38 cellular contexts compared by ENCODE assay signal in genomic region chr2:238821944-238822670, GRCh38. TPM values are rescaled to one million over a fixed set of nuclear protein-coding genes. Genes with fewer than 3 reads are reported as not detected.
"Had no signal": no experiment of that assay in that cellular context is flagged by ENCODE, and none has a peak within 500 bp of the region (broad histone marks: within the 10 kb centered on the region; RNA-seq: fewer than 3 reads in every experiment).

No MANE protein-coding gene starts in this region.

- H3K4me3 Mint-ChIP-seq: activated B cell treated with CpG ODN at 0.5 μM for 24 hours; activated CD4-positive, alpha-beta memory T cell treated with anti-CD3 and anti-CD28 coated beads for 36 hours; activated CD4-positive, alpha-beta T cell treated with anti-CD3 and anti-CD28 coated beads for 36 hours; activated CD4-positive, alpha-beta T cell treated with anti-CD3 and anti-CD28 coated beads, Interleukin-2, amount 10 ng/mL, durations not matched to agents 24 days and 14 days; activated CD8-positive, alpha-beta memory T cell treated with anti-CD3 and anti-CD28 coated beads, Interleukin-2, amount 10 ng/mL, durations not matched to agents 7 days and 5 days; activated CD8-positive, alpha-beta T cell treated with anti-CD3 and anti-CD28 coated beads, Interleukin-2, amount 10 ng/mL, durations not matched to agents 7 days and 5 days; activated naive CD4-positive, alpha-beta T cell treated with anti-CD3 and anti-CD28 coated beads, Interleukin-2, amount 10 ng/mL, durations not matched to agents 7 days and 5 days; activated naive CD8-positive, alpha-beta T cell treated with anti-CD3 and anti-CD28 coated beads, Interleukin-2, amount 10 ng/mL, durations not matched to agents 7 days and 5 days; activated T-helper 1 cell treated with anti-CD3 and anti-CD28 coated beads, Interleukin-12 subunit alpha, Interleukin-12 subunit beta, Interleukin-2, Interleukin-4 antibody, amounts not matched to agents 30 ng/mL and 10 ng/mL and 1 ng/mL, durations not matched to agents 14 hours and 24 hours and 36 hours; brain; T-helper 17 cell; T-helper 2 cell treated with Interferon-gamma antibody and Interleukin-4, amounts not matched to agents 5 μg/mL and 100 μg/mL, for 36 hours had no signal

- FAIRE-seq: endometrium, endothelial cell of umbilical vein had no signal

- H3K27me3 ChIP-seq: ascending aorta, cardiac muscle cell, colonic mucosa had no signal

- H3K9me3 ChIP-seq: colonic mucosa had no signal

- H3K27ac ChIP-seq: ascending aorta, breast epithelium, cardiac muscle cell, colonic mucosa, epithelial cell of prostate, gastroesophageal sphincter, heart left ventricle, WERI-Rb-1 had no signal

- H3K36me3 Mint-ChIP-seq: activated CD4-positive, alpha-beta memory T cell treated with anti-CD3 and anti-CD28 coated beads for 36 hours; activated CD8-positive, alpha-beta memory T cell treated with anti-CD3 and anti-CD28 coated beads, Interleukin-2, amount 10 ng/mL, durations not matched to agents 7 days and 5 days; activated naive CD4-positive, alpha-beta T cell treated with anti-CD3 and anti-CD28 coated beads, Interleukin-2, amount 10 ng/mL, durations not matched to agents 7 days and 5 days; activated naive CD8-positive, alpha-beta T cell treated with anti-CD3 and anti-CD28 coated beads, Interleukin-2, amount 10 ng/mL, durations not matched to agents 7 days and 5 days; brain had no signal

- DNase-seq: activated B cell treated with CpG ODN at 0.5 μM for 24 hours; activated CD4-positive, alpha-beta memory T cell treated with anti-CD3 and anti-CD28 coated beads for 36 hours; activated CD4-positive, alpha-beta T cell treated with anti-CD3 and anti-CD28 coated beads for 36 hours; activated CD4-positive, alpha-beta T cell treated with anti-CD3 and anti-CD28 coated beads, Interleukin-2, amount 10 ng/mL, durations not matched to agents 24 days and 14 days; activated CD8-positive, alpha-beta memory T cell treated with anti-CD3 and anti-CD28 coated beads, Interleukin-2, amount 10 ng/mL, durations not matched to agents 7 days and 5 days; activated CD8-positive, alpha-beta memory T cell treated with anti-CD3 and anti-CD28 coated beads, Interleukin-2, amount 50 U/mL, for 4 hours; activated CD8-positive, alpha-beta T cell treated with anti-CD3 and anti-CD28 coated beads, Interleukin-2, amount 10 ng/mL, durations not matched to agents 7 days and 5 days; activated gamma-delta T cell; activated naive CD4-positive, alpha-beta T cell; activated naive CD4-positive, alpha-beta T cell treated with anti-CD3 and anti-CD28 coated beads, Interleukin-2, amount 10 ng/mL, durations not matched to agents 7 days and 5 days; activated naive CD8-positive, alpha-beta T cell treated with anti-CD3 and anti-CD28 coated beads, Interleukin-2, amount 10 ng/mL, durations not matched to agents 7 days and 5 days; activated T-cell treated with anti-CD3 and anti-CD28 coated beads, Interleukin-2, amount 50 U/mL, for 1 hour; activated T-cell treated with anti-CD3 and anti-CD28 coated beads, Interleukin-2, amount 50 U/mL, for 48 hours; central memory CD4-positive, alpha-beta T cell; cerebellar nuclear complex; colonic mucosa; effector CD8-positive, alpha-beta T cell; foreskin melanocyte; T-helper 1 cell; T-helper 17 cell; T1000; WERI-Rb-1 had no signal

- H3K4me3 ChIP-seq: ascending aorta, breast epithelium, cardiac muscle cell, colonic mucosa, gastroesophageal sphincter, heart left ventricle had no signal

- H3K36me3 ChIP-seq: ascending aorta, breast epithelium, cardiac muscle cell, colonic mucosa, gastroesophageal sphincter, heart left ventricle, WERI-Rb-1 had no signal

- ATAC-seq: activated CD4-positive, alpha-beta T cell treated with anti-CD3 and anti-CD28 coated beads for 36 hours; activated CD4-positive, CD25-positive, alpha-beta regulatory T cell treated with anti-CD3 and anti-CD28 coated beads, Interleukin-2, amount 50 U/mL, for 24 hours; activated CD8-positive, alpha-beta memory T cell treated with anti-CD3 and anti-CD28 coated beads, Interleukin-2, amount 10 ng/mL, durations not matched to agents 7 days and 5 days; activated CD8-positive, alpha-beta T cell treated with anti-CD3 and anti-CD28 coated beads, Interleukin-2, amount 10 ng/mL, durations not matched to agents 7 days and 5 days; activated naive CD4-positive, alpha-beta T cell treated with anti-CD3 and anti-CD28 coated beads, Interleukin-2, amount 50 U/mL, for 72 hours; gastroesophageal sphincter; heart left ventricle; T-helper 17 cell had no signal

- H3K4me1 ChIP-seq: ascending aorta, breast epithelium, colonic mucosa, gastroesophageal sphincter, heart left ventricle had no signal

- H3K4me1 Mint-ChIP-seq: activated B cell treated with CpG ODN at 0.5 μM for 24 hours; activated CD4-positive, alpha-beta T cell treated with anti-CD3 and anti-CD28 coated beads for 36 hours; activated CD8-positive, alpha-beta memory T cell treated with anti-CD3 and anti-CD28 coated beads, Interleukin-2, amount 10 ng/mL, durations not matched to agents 7 days and 5 days; activated naive CD8-positive, alpha-beta T cell treated with anti-CD3 and anti-CD28 coated beads, Interleukin-2, amount 10 ng/mL, durations not matched to agents 7 days and 5 days; T-helper 17 cell had no signal

- H3K9me3 Mint-ChIP-seq: activated naive CD8-positive, alpha-beta T cell treated with anti-CD3 and anti-CD28 coated beads, Interleukin-2, amount 10 ng/mL, durations not matched to agents 7 days and 5 days had no signal

- H3K27ac Mint-ChIP-seq: activated B cell treated with CpG ODN at 0.5 μM for 24 hours; activated CD4-positive, alpha-beta memory T cell treated with anti-CD3 and anti-CD28 coated beads for 36 hours; activated CD4-positive, alpha-beta T cell treated with anti-CD3 and anti-CD28 coated beads for 36 hours; activated CD4-positive, alpha-beta T cell treated with anti-CD3 and anti-CD28 coated beads, Interleukin-2, amount 10 ng/mL, durations not matched to agents 24 days and 14 days; activated CD8-positive, alpha-beta memory T cell treated with anti-CD3 and anti-CD28 coated beads, Interleukin-2, amount 10 ng/mL, durations not matched to agents 7 days and 5 days; activated CD8-positive, alpha-beta T cell treated with anti-CD3 and anti-CD28 coated beads, Interleukin-2, amount 10 ng/mL, durations not matched to agents 7 days and 5 days; activated naive CD4-positive, alpha-beta T cell treated with anti-CD3 and anti-CD28 coated beads, Interleukin-2, amount 10 ng/mL, durations not matched to agents 7 days and 5 days; activated naive CD4-positive, alpha-beta T cell treated with anti-CD3 and anti-CD28 coated beads, Interleukin-2, amount 50 U/mL, for 72 hours; activated naive CD8-positive, alpha-beta T cell treated with anti-CD3 and anti-CD28 coated beads, Interleukin-2, amount 10 ng/mL, durations not matched to agents 7 days and 5 days; activated T-helper 1 cell treated with anti-CD3 and anti-CD28 coated beads, Interleukin-12 subunit alpha, Interleukin-12 subunit beta, Interleukin-2, Interleukin-4 antibody, amounts not matched to agents 30 ng/mL and 10 ng/mL and 1 ng/mL, durations not matched to agents 14 hours and 24 hours and 36 hours; activated T-helper 2 cell treated with anti-CD3 and anti-CD28 coated beads, Interferon-gamma antibody, Interleukin-2, Interleukin-4, amounts not matched to agents 10 μg/mL and 5 μg/mL and 100 μg/mL, durations not matched to agents 14 hours and 24 hours and 36 hours; brain; T-helper 17 cell; T-helper 2 cell treated with Interferon-gamma antibody and Interleukin-4, amounts not matched to agents 5 μg/mL and 100 μg/mL, for 36 hours had no signal

RNA-seq across cellular contexts. Expression of gene TWIST2, which starts 25.8 kb away (rescaled TPM):
- total RNA-seq: activated B cell treated with CpG ODN at 0.5 μM for 24 hours; activated CD4-positive, alpha-beta memory T cell treated with anti-CD3 and anti-CD28 coated beads for 36 hours; activated CD4-positive, alpha-beta T cell treated with anti-CD3 and anti-CD28 coated beads for 36 hours; activated CD4-positive, alpha-beta T cell treated with anti-CD3 and anti-CD28 coated beads, Interleukin-2, amount 10 ng/mL, durations not matched to agents 24 days and 14 days; activated CD8-positive, alpha-beta memory T cell treated with anti-CD3 and anti-CD28 coated beads for 36 hours; activated CD8-positive, alpha-beta memory T cell treated with anti-CD3 and anti-CD28 coated beads, Interleukin-2, amount 10 ng/mL, durations not matched to agents 7 days and 5 days; activated CD8-positive, alpha-beta T cell treated with anti-CD3 and anti-CD28 coated beads, Interleukin-2, amount 10 ng/mL, durations not matched to agents 7 days and 5 days; activated naive CD4-positive, alpha-beta T cell treated with anti-CD3 and anti-CD28 coated beads, Interleukin-2, amount 50 U/mL, for 72 hours; activated naive CD8-positive, alpha-beta T cell treated with anti-CD3 and anti-CD28 coated beads, Interleukin-2, amount 10 ng/mL, durations not matched to agents 7 days and 5 days; activated T-helper 1 cell treated with anti-CD3 and anti-CD28 coated beads, Interleukin-12 subunit alpha, Interleukin-12 subunit beta, Interleukin-2, Interleukin-4 antibody, amounts not matched to agents 30 ng/mL and 10 ng/mL and 1 ng/mL, durations not matched to agents 14 hours and 24 hours and 36 hours; activated T-helper 2 cell treated with anti-CD3 and anti-CD28 coated beads, Interferon-gamma antibody, Interleukin-2, Interleukin-4, amounts not matched to agents 10 μg/mL and 5 μg/mL and 100 μg/mL, durations not matched to agents 14 hours and 24 hours and 36 hours; cardiac muscle cell; dermis microvascular lymphatic vessel endothelial cell; T-helper 17 cell had no signal
- polyA plus RNA-seq: cardiac muscle cell had no signal
